ENCODE assay signal across 1 cellular context in genomic region chr7:127803626-127804025, GRCh38.
TF ChIP-seq lines count a peak whose summit lies in the region.

No MANE protein-coding gene starts in this region.

TF ChIP-seq in HEK293, 187 proteins besides CTCF, POLR2A, EP300 and RAD21 (continued from another document):
- TF ChIP-seq, protein P1, sequence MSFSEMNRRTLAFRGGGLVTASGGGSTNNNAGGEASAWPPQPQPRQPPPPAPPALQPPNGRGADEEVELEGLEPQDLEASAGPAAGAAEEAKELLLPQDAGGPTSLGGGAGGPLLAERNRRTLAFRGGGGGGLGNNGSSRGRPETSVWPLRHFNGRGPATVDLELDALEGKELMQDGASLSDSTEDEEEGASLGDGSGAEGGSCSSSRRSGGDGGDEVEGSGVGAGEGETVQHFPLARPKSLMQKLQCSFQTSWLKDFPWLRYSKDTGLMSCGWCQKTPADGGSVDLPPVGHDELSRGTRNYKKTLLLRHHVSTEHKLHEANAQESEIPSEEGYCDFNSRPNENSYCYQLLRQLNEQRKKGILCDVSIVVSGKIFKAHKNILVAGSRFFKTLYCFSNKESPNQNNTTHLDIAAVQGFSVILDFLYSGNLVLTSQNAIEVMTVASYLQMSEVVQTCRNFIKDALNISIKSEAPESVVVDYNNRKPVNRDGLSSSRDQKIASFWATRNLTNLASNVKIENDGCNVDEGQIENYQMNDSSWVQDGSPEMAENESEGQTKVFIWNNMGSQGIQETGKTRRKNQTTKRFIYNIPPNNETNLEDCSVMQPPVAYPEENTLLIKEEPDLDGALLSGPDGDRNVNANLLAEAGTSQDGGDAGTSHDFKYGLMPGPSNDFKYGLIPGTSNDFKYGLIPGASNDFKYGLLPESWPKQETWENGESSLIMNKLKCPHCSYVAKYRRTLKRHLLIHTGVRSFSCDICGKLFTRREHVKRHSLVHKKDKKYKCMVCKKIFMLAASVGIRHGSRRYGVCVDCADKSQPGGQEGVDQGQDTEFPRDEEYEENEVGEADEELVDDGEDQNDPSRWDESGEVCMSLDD (tag by site-specific recombination; IDR thresholded peaks at IDR 0.05) = no peak
- 0 out of 2 replicates have a peak, but pooled peaks have one; percentile 26 for TF ChIP-seq IKZF3 (tag by site-specific recombination; IDR thresholded peaks at IDR 0.05)
- 0 out of 2 replicates have a peak, but pooled peaks have one; percentile 35 for TF ChIP-seq ZNF571 (tag by site-specific recombination; IDR thresholded peaks at IDR 0.05)
- no peak for TF ChIP-seq ZXDB (tag by site-specific recombination; IDR thresholded peaks at IDR 0.05)
- no peak for TF ChIP-seq ZNF621 (tag by site-specific recombination; IDR thresholded peaks at IDR 0.05)
- TF ChIP-seq ZNF830 (tag by site-specific recombination; IDR thresholded peaks at IDR 0.05; ENCODE audit: low read depth) = 0 out of 2 replicates have a peak, but pooled peaks have one; percentile 47
- TF ChIP-seq KLF10 (tag by site-specific recombination; IDR thresholded peaks at IDR 0.05) = peak; percentile 51; the same call in 1 of the 2 replicates
- peak; percentile 75; the same call in 1 of the 2 replicates for TF ChIP-seq ZNF184 (tag by site-specific recombination; IDR thresholded peaks at IDR 0.05)
- TF ChIP-seq ZNF223 (tag by site-specific recombination; IDR thresholded peaks at IDR 0.05) = no peak
- TF ChIP-seq ZNF776 (tag by site-specific recombination; IDR thresholded peaks at IDR 0.05; ENCODE audit: borderline replicate concordance) = peak; percentile 83; the same call in 1 of the 2 replicates
- TF ChIP-seq ZNF660 (tag by site-specific recombination; IDR thresholded peaks at IDR 0.05) = peak; percentile 89
- TF ChIP-seq ZNF350 (tag by site-specific recombination; IDR thresholded peaks at IDR 0.05) = peak; percentile 90
- peak; percentile 85 for TF ChIP-seq ZNF544 (tag by site-specific recombination; IDR thresholded peaks at IDR 0.05)
- TF ChIP-seq ZNF366 (tag by site-specific recombination; conservative IDR thresholded peaks at IDR 0.05) = no peak
- TF ChIP-seq SP3 (tag by site-specific recombination; IDR thresholded peaks at IDR 0.05) = no peak
- TF ChIP-seq ZNF37A (tag by site-specific recombination; IDR thresholded peaks at IDR 0.05) = 0 out of 2 replicates have a peak, but pooled peaks have one; percentile 57
- TF ChIP-seq ZNF555 (tag by site-specific recombination; conservative IDR thresholded peaks at IDR 0.05) = no peak
- TF ChIP-seq, protein P2, sequence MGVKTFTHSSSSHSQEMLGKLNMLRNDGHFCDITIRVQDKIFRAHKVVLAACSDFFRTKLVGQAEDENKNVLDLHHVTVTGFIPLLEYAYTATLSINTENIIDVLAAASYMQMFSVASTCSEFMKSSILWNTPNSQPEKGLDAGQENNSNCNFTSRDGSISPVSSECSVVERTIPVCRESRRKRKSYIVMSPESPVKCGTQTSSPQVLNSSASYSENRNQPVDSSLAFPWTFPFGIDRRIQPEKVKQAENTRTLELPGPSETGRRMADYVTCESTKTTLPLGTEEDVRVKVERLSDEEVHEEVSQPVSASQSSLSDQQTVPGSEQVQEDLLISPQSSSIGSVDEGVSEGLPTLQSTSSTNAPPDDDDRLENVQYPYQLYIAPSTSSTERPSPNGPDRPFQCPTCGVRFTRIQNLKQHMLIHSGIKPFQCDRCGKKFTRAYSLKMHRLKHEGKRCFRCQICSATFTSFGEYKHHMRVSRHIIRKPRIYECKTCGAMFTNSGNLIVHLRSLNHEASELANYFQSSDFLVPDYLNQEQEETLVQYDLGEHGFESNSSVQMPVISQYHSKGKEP (tag by site-specific recombination; IDR thresholded peaks at IDR 0.05) = peak; percentile 70
- 0 out of 2 replicates have a peak, but pooled peaks have one; percentile 29 for TF ChIP-seq ZNF174 (tag by site-specific recombination; IDR thresholded peaks at IDR 0.05)
- TF ChIP-seq SALL2 (tag by site-specific recombination; IDR thresholded peaks at IDR 0.05; ENCODE audit: borderline replicate concordance) = no peak
- peak; percentile 66; the same call in 1 of the 2 replicates for TF ChIP-seq ZNF112 (tag by site-specific recombination; IDR thresholded peaks at IDR 0.05)
- TF ChIP-seq ZNF701 (tag by site-specific recombination; IDR thresholded peaks at IDR 0.05) = no peak
- TF ChIP-seq, protein P3, sequence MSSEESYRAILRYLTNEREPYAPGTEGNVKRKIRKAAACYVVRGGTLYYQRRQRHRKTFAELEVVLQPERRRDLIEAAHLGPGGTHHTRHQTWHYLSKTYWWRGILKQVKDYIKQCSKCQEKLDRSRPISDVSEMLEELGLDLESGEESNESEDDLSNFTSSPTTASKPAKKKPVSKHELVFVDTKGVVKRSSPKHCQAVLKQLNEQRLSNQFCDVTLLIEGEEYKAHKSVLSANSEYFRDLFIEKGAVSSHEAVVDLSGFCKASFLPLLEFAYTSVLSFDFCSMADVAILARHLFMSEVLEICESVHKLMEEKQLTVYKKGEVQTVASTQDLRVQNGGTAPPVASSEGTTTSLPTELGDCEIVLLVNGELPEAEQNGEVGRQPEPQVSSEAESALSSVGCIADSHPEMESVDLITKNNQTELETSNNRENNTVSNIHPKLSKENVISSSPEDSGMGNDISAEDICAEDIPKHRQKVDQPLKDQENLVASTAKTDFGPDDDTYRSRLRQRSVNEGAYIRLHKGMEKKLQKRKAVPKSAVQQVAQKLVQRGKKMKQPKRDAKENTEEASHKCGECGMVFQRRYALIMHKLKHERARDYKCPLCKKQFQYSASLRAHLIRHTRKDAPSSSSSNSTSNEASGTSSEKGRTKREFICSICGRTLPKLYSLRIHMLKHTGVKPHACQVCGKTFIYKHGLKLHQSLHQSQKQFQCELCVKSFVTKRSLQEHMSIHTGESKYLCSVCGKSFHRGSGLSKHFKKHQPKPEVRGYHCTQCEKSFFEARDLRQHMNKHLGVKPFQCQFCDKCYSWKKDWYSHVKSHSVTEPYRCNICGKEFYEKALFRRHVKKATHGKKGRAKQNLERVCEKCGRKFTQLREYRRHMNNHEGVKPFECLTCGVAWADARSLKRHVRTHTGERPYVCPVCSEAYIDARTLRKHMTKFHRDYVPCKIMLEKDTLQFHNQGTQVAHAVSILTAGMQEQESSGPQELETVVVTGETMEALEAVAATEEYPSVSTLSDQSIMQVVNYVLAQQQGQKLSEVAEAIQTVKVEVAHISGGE (tag by site-specific recombination; conservative IDR thresholded peaks at IDR 0.05; ENCODE audit: low read depth) = no peak
- TF ChIP-seq, protein P4, sequence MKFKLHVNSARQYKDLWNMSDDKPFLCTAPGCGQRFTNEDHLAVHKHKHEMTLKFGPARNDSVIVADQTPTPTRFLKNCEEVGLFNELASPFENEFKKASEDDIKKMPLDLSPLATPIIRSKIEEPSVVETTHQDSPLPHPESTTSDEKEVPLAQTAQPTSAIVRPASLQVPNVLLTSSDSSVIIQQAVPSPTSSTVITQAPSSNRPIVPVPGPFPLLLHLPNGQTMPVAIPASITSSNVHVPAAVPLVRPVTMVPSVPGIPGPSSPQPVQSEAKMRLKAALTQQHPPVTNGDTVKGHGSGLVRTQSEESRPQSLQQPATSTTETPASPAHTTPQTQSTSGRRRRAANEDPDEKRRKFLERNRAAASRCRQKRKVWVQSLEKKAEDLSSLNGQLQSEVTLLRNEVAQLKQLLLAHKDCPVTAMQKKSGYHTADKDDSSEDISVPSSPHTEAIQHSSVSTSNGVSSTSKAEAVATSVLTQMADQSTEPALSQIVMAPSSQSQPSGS (tag by site-specific recombination; IDR thresholded peaks at IDR 0.05; ENCODE audit: low read depth) = no peak
- 0 out of 2 replicates have a peak, but pooled peaks have one; percentile 38 for TF ChIP-seq ZNF677 (tag by site-specific recombination; IDR thresholded peaks at IDR 0.05)
- TF ChIP-seq ZBTB1 (tag by site-specific recombination; IDR thresholded peaks at IDR 0.05) = no peak
- no peak for TF ChIP-seq OSR2 (tag by site-specific recombination; IDR thresholded peaks at IDR 0.05)
- TF ChIP-seq ZNF529 (tag by site-specific recombination; IDR thresholded peaks at IDR 0.05; ENCODE audit: insufficient replicate concordance) = peak; percentile 15
- TF ChIP-seq, protein P5, sequence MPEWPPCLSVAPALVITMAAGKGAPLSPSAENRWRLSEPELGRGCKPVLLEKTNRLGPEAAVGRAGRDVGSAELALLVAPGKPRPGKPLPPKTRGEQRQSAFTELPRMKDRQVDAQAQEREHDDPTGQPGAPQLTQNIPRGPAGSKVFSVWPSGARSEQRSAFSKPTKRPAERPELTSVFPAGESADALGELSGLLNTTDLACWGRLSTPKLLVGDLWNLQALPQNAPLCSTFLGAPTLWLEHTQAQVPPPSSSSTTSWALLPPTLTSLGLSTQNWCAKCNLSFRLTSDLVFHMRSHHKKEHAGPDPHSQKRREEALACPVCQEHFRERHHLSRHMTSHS (tag by site-specific recombination; IDR thresholded peaks at IDR 0.05) = no peak
- peak; percentile 67; the same call in 1 of the 2 replicates for TF ChIP-seq ZNF248 (tag by site-specific recombination; IDR thresholded peaks at IDR 0.05)
- no peak for TF ChIP-seq GLIS2 (tag by site-specific recombination; IDR thresholded peaks at IDR 0.05)
- TF ChIP-seq, protein P6, sequence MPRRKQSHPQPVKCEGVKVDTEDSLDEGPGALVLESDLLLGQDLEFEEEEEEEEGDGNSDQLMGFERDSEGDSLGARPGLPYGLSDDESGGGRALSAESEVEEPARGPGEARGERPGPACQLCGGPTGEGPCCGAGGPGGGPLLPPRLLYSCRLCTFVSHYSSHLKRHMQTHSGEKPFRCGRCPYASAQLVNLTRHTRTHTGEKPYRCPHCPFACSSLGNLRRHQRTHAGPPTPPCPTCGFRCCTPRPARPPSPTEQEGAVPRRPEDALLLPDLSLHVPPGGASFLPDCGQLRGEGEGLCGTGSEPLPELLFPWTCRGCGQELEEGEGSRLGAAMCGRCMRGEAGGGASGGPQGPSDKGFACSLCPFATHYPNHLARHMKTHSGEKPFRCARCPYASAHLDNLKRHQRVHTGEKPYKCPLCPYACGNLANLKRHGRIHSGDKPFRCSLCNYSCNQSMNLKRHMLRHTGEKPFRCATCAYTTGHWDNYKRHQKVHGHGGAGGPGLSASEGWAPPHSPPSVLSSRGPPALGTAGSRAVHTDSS (tag by site-specific recombination; IDR thresholded peaks at IDR 0.05) = no peak
- TF ChIP-seq, protein P7, sequence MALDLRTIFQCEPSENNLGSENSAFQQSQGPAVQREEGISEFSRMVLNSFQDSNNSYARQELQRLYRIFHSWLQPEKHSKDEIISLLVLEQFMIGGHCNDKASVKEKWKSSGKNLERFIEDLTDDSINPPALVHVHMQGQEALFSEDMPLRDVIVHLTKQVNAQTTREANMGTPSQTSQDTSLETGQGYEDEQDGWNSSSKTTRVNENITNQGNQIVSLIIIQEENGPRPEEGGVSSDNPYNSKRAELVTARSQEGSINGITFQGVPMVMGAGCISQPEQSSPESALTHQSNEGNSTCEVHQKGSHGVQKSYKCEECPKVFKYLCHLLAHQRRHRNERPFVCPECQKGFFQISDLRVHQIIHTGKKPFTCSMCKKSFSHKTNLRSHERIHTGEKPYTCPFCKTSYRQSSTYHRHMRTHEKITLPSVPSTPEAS (tag by site-specific recombination; IDR thresholded peaks at IDR 0.05) = no peak
- TF ChIP-seq ZNF302 (tag by site-specific recombination; IDR thresholded peaks at IDR 0.05; ENCODE audit: low read depth) = no peak
- TF ChIP-seq ZNF692 (tag by site-specific recombination; IDR thresholded peaks at IDR 0.05) = no peak
- TF ChIP-seq, protein P8, sequence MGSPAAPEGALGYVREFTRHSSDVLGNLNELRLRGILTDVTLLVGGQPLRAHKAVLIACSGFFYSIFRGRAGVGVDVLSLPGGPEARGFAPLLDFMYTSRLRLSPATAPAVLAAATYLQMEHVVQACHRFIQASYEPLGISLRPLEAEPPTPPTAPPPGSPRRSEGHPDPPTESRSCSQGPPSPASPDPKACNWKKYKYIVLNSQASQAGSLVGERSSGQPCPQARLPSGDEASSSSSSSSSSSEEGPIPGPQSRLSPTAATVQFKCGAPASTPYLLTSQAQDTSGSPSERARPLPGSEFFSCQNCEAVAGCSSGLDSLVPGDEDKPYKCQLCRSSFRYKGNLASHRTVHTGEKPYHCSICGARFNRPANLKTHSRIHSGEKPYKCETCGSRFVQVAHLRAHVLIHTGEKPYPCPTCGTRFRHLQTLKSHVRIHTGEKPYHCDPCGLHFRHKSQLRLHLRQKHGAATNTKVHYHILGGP (tag by site-specific recombination; IDR thresholded peaks at IDR 0.05) = peak; percentile 55
- TF ChIP-seq ZNF433 (tag by site-specific recombination; IDR thresholded peaks at IDR 0.05; ENCODE audit: low read depth) = no peak
- TF ChIP-seq, protein P9, sequence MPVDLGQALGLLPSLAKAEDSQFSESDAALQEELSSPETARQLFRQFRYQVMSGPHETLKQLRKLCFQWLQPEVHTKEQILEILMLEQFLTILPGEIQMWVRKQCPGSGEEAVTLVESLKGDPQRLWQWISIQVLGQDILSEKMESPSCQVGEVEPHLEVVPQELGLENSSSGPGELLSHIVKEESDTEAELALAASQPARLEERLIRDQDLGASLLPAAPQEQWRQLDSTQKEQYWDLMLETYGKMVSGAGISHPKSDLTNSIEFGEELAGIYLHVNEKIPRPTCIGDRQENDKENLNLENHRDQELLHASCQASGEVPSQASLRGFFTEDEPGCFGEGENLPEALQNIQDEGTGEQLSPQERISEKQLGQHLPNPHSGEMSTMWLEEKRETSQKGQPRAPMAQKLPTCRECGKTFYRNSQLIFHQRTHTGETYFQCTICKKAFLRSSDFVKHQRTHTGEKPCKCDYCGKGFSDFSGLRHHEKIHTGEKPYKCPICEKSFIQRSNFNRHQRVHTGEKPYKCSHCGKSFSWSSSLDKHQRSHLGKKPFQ (tag by site-specific recombination; IDR thresholded peaks at IDR 0.05) = no peak
